Comparison of ENCODE assay signal across 14 cellular contexts in the genomic region with DNA sequence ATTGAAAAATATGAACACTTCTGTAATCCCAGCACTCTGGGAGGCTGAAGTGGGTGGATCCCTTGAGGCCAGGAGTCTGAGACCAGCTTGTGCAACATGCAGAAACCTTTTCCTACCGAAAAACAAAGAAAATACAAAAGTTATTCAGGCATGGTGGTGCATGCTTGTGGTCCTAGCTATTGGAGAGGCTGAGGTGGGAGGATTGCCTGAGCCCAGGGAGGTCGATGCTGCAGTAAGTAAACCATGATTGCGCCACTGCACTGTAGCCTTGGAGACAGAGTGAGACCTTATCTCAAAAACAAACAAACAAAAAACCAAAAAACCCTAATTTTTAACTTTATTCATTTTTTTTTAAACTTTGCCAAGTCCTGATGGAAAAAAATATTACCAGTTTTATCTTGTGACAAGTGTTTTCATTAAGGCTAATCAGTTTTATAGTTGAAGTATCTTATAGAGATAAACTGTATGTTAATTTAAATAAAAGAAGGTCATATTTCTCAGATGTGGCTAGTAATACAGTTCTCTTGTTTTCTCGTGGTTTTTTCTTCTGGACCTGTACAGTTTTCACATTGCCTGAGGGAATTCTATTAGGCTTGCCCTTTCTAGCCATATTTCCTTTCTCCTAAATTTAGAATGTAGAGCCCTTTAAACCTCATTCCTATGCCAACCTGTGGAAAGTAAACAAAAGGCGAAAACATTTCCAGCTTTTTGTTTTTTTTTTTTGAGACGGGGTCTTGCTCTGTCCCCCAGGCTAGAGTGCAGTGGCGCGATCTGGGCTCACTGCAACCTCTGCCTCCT. TPM values are rescaled to one million over a fixed set of nuclear protein-coding genes. Genes with fewer than 3 reads are reported as not detected.
DNase-seq lines count a peak whose midpoint lies in the region; ATAC-seq, FAIRE-seq and TF ChIP-seq lines count a peak whose summit lies in the region.
"Had no signal": no experiment of that assay in that cellular context is flagged by ENCODE, and none has a peak within 500 bp of the region (broad histone marks: within the 10 kb centered on the region; RNA-seq: fewer than 3 reads in every experiment).

No MANE protein-coding gene starts in this region.

- no peaks in the 10 kb centered on the region for H3K9me3 Mint-ChIP-seq in activated CD8-positive, alpha-beta T cell treated with anti-CD3 and anti-CD28 coated beads for 36 hours

- no peaks in the 10 kb centered on the region for H3K36me3 ChIP-seq in SK-N-SH (replicated peaks in 1 of 2; ENCODE audit: control insufficient read depth in 1 of 2, insufficient read depth in 2 of 2, low read length in 1 of 2)
- H3K36me3 ChIP-seq in K562 (ENCODE audit: control insufficient read depth, insufficient read depth, low read length): no peaks in the 10 kb centered on the region
- H3K36me3 ChIP-seq in hepatocyte (replicated peaks; ENCODE audit: insufficient read depth, low read depth): no peaks in the 10 kb centered on the region
- H3K36me3 ChIP-seq in upper lobe of right lung: no peaks in the 10 kb centered on the region

- H3K4me3 ChIP-seq in SK-N-SH (ENCODE audit: low read depth in 2 of 2, low read length in 1 of 2) (no peak overlapping the region), K562 (no peak overlapping the region), hepatocyte (no peak overlapping the region), upper lobe of right lung (no peak overlapping the region)
- H3K4me3 ChIP-seq: mucosa of descending colon had no signal

- no TSS peak for BruUV-seq in K562 (replicated peaks; lab: Mats Ljungman, UMichigan)

- TF ChIP-seq CTCF in SK-N-SH (IDR thresholded peaks at IDR 0.05) (no peak), K562 (IDR thresholded peaks at IDR 0.05 in 2 of 3, conservative IDR thresholded peaks at IDR 0.05 in 1 of 3; ENCODE audit: insufficient read depth in 2 of 3, low read depth in 1 of 3, low read length in 3 of 3) (no peak), hepatocyte (IDR thresholded peaks at IDR 0.05; ENCODE audit: poor library complexity) (no peak), upper lobe of right lung (IDR thresholded peaks at IDR 0.05) (no peak)
- no peak for TF ChIP-seq CTCF in activated CD8-positive, alpha-beta T cell treated with anti-CD3 and anti-CD28 coated beads for 36 hours (IDR thresholded peaks at IDR 0.05)

- TF ChIP-seq RAD21 in SK-N-SH (IDR thresholded peaks at IDR 0.05; ENCODE audit: low read length) (no peak), K562 (CRISPR knock-in tag; conservative IDR thresholded peaks at IDR 0.05 in 1 of 2, IDR thresholded peaks at IDR 0.05 in 1 of 2) (no peak)

- H3K4me3 Mint-ChIP-seq in activated CD8-positive, alpha-beta T cell treated with anti-CD3 and anti-CD28 coated beads for 36 hours: no peak overlapping the region
- H3K4me3 Mint-ChIP-seq: activated T-cell treated with anti-CD3 and anti-CD28 coated beads, Interleukin-2, amount 50 U/mL, for 4 hours had no signal

- H3K27me3 ChIP-seq in SK-N-SH (ENCODE audit: insufficient read depth): no peaks in the 10 kb centered on the region
- H3K27me3 ChIP-seq in K562 (ENCODE audit: control insufficient read depth in 2 of 2, insufficient read depth in 2 of 2, low read length in 2 of 2): no peaks in the 10 kb centered on the region
- no peaks in the 10 kb centered on the region for H3K27me3 ChIP-seq in hepatocyte
- no peaks in the 10 kb centered on the region for H3K27me3 ChIP-seq in upper lobe of right lung

- H3K9me1 ChIP-seq in K562 (ENCODE audit: control insufficient read depth, insufficient read depth, low read length): no peaks in the 10 kb centered on the region

- H3K4me1 ChIP-seq in SK-N-SH (ENCODE audit: control insufficient read depth in 1 of 2, insufficient read depth in 2 of 2, low read depth in 1 of 2, low read length in 1 of 2) (peaks cover 6 to 38% of the 10 kb centered on the region in 2 experiments; a peak in 2 of 4 replicates), K562 (replicated peaks in 1 of 2; ENCODE audit: control insufficient read depth in 2 of 2, insufficient read depth in 2 of 2, low read length in 2 of 2) (peaks cover 0 to 10% of the 10 kb centered on the region in 2 experiments; a peak in 3 of 5 replicates), hepatocyte (ENCODE audit: insufficient read depth) (peaks cover 16% of the 10 kb centered on the region), upper lobe of right lung (peaks cover 46% of the 10 kb centered on the region)

- no peak for TF ChIP-seq POLR2A in K562 (conservative IDR thresholded peaks at IDR 0.05)

- peak overlapping the region in 1 of 2 experiments; percentile 26; a peak in 1 of 4 replicates for H3K27ac ChIP-seq in SK-N-SH (ENCODE audit: low read depth in 2 of 2, low read length in 1 of 2)
- 0 out of 3 replicates have a peak overlapping the region, but pooled peaks have one; percentile 11 for H3K27ac ChIP-seq in K562 (ENCODE audit: extremely low read depth, low read depth, low read length)
- no peak overlapping the region for H3K27ac ChIP-seq in hepatocyte
- no peak overlapping the region for H3K27ac ChIP-seq in upper lobe of right lung

- no peak for TF ChIP-seq EP300 in SK-N-SH (IDR thresholded peaks at IDR 0.05; ENCODE audit: borderline replicate concordance in 1 of 2, low read depth in 1 of 2, low read length in 1 of 2)
- TF ChIP-seq EP300 in K562 (IDR thresholded peaks at IDR 0.05; ENCODE audit: low read length): no peak

- peaks cover 11% of the 10 kb centered on the region for H3F3A ChIP-seq in SK-N-SH (replicated peaks; ENCODE audit: insufficient read depth)

- ATAC-seq in SK-N-SH treated with all-trans-retinoic acid at 6 μM for 48 hours (peak; percentile 36; the same call in 1 of the 3 replicates), K562 (peak; percentile 76), upper lobe of right lung (peak; percentile 49), GM18498 (IDR thresholded peaks at IDR 0.05; ENCODE audit: unreplicated experiment) (no peak)
- no peak for ATAC-seq in activated CD8-positive, alpha-beta T cell treated with anti-CD3 and anti-CD28 coated beads for 36 hours
- ATAC-seq: activated T-cell treated with anti-CD3 and anti-CD28 coated beads, Interleukin-2, amount 50 U/mL, for 4 hours; mucosa of descending colon had no signal

- H3K79me2 ChIP-seq in SK-N-SH (ENCODE audit: insufficient read depth) (peaks cover 100% of the 10 kb centered on the region), K562 (ENCODE audit: control insufficient read depth, insufficient read depth, low read length) (peaks cover 86% of the 10 kb centered on the region), hepatocyte (peaks cover 100% of the 10 kb centered on the region)

- DNase-seq in SK-N-SH: no peak
- DNase-seq in K562 (ENCODE audit: extremely low read depth in 1 of 4, low spot score in 3 of 4): peak in 1 of 4 experiments; percentile 31
- DNase-seq in hepatocyte (ENCODE audit: low spot score): peak; percentile 21
- peak; percentile 46 for DNase-seq in upper lobe of right lung
- no peak for DNase-seq in activated CD8-positive, alpha-beta T cell treated with anti-CD3 and anti-CD28 coated beads for 36 hours
- DNase-seq in HEK293T (ENCODE audit: extremely low spot score): no peak
- DNase-seq: activated T-cell treated with anti-CD3 and anti-CD28 coated beads, Interleukin-2, amount 50 U/mL, for 4 hours; mucosa of descending colon; NCI-H1930; stimulated activated CD4-positive, alpha-beta T cell treated with anti-CD3 and anti-CD28 coated beads, Interleukin-2, amount 100 ng/mL, for 48 hours had no signal

- H4K20me1 ChIP-seq in SK-N-SH (ENCODE audit: insufficient read depth) (peaks cover 94% of the 10 kb centered on the region), K562 (replicated peaks; ENCODE audit: control insufficient read depth, insufficient read depth, low read length) (no peaks in the 10 kb centered on the region; the same call in 1 of the 2 replicates), hepatocyte (ENCODE audit: insufficient read depth, poor library complexity, severe bottlenecking) (peaks cover 99% of the 10 kb centered on the region)

- no peak overlapping the region for H3K27ac Mint-ChIP-seq in activated CD8-positive, alpha-beta T cell treated with anti-CD3 and anti-CD28 coated beads for 36 hours

- H3K9ac ChIP-seq in SK-N-SH (no peak overlapping the region), K562 (ENCODE audit: insufficient read depth in 1 of 2, low read depth in 2 of 2, low read length in 2 of 2) (no peak overlapping the region)

- no peak overlapping the region for H3K4me2 ChIP-seq in SK-N-SH
- no peak overlapping the region; the same call in 1 of the 2 replicates for H3K4me2 ChIP-seq in K562 (ENCODE audit: insufficient read depth, low read length)
- H3K4me2 ChIP-seq in hepatocyte: no peak overlapping the region

- no peaks in the 10 kb centered on the region for H3K27me3 Mint-ChIP-seq in activated CD8-positive, alpha-beta T cell treated with anti-CD3 and anti-CD28 coated beads for 36 hours

- CTCF ChIA-PET in SK-N-SH (lab: Yijun Ruan, JAX): interaction anchor here (1.2 kb wide), 1 partner anchor 13 kb away, joined by 3 read pairs; no protein-coding TSS in a partner anchor
- CTCF ChIA-PET in K562 (lab: Yijun Ruan, JAX; ENCODE audit: low intra/inter-chr PET ratio): no interaction called here
- CTCF ChIA-PET in activated CD8-positive, alpha-beta T cell treated with anti-CD3 and anti-CD28 coated beads for 36 hours (lab: Charles Lee): interaction anchor here (1.3 to 1.8 kb wide), 2 partner anchors 8 to 52 kb away, joined by 4 read pairs; no protein-coding TSS in a partner anchor
- CTCF ChIA-PET in HEK293T (lab: Yijun Ruan, JAX): no interaction called here

- FAIRE-seq in K562 (lab: Jason Lieb, UNC): peak; percentile 77
- FAIRE-seq: endothelial cell of umbilical vein, urothelium cell line had no signal

- in situ Hi-C loops in K562 (cut with MboI): no loop called here

- 74% methylated on average over 8 of the region's 8 CpGs for WGBS in SK-N-SH (ENCODE audit: low lambda C conversion rate)
- 47% methylated on average over 6 of the region's 8 CpGs for WGBS in K562 (ENCODE audit: insufficient coverage, low coverage, missing lambda C conversion rate)
- 72% methylated on average over 8 of the region's 8 CpGs for WGBS in hepatocyte (ENCODE audit: low lambda C conversion rate, missing lambda C conversion rate)

- no peaks in the 10 kb centered on the region for H3K9me2 ChIP-seq in SK-N-SH
- H3K9me2 ChIP-seq in hepatocyte (replicated peaks; ENCODE audit: insufficient read depth): no peaks in the 10 kb centered on the region

- H2AFZ ChIP-seq in SK-N-SH (ENCODE audit: low read depth) (no peak overlapping the region), K562 (ENCODE audit: low read depth, low read length) (no peak overlapping the region), hepatocyte (no peak overlapping the region)

- no peaks in the 10 kb centered on the region for H3K36me3 Mint-ChIP-seq in activated CD8-positive, alpha-beta T cell treated with anti-CD3 and anti-CD28 coated beads for 36 hours (ENCODE audit: low read depth)

- POLR2A ChIA-PET in SK-N-SH (lab: Yijun Ruan, JAX): no interaction called here
- POLR2A ChIA-PET in K562 (lab: Yijun Ruan, JAX): interaction anchor here (1.0 kb wide), 1 partner anchor 90 kb away, joined by 4 read pairs; no protein-coding TSS in a partner anchor
- POLR2A ChIA-PET in activated CD8-positive, alpha-beta T cell treated with anti-CD3 and anti-CD28 coated beads for 36 hours (lab: Charles Lee): no interaction called here
- POLR2A ChIA-PET in HEK293T (lab: Yijun Ruan, JAX): no interaction called here

- H3K4me1 Mint-ChIP-seq in activated CD8-positive, alpha-beta T cell treated with anti-CD3 and anti-CD28 coated beads for 36 hours (ENCODE audit: low read depth): peaks cover 41% of the 10 kb centered on the region

- intact Hi-C loops in K562 (cut with micrococcal nuclease) (no loop called here), upper lobe of right lung (cut with DNase I) (no loop called here)
- intact Hi-C loops in activated CD8-positive, alpha-beta T cell treated with anti-CD3 and anti-CD28 coated beads for 36 hours (cut with micrococcal nuclease): no loop called here

- H3K9me3 ChIP-seq in SK-N-SH (no peaks in the 10 kb centered on the region), K562 (replicated peaks; ENCODE audit: control insufficient read depth, insufficient read depth, low read depth, low read length) (no peaks in the 10 kb centered on the region), hepatocyte (ENCODE audit: low read depth) (no peaks in the 10 kb centered on the region), upper lobe of right lung (no peaks in the 10 kb centered on the region)
- H3K9me3 ChIP-seq: mucosa of descending colon had no signal

RNA-seq across cellular contexts. Expression of a gene that starts 9.4 kb away (rescaled TPM):
- polyA plus RNA-seq in SK-N-SH (2012; rRNA removed): 5.2 and 7.0 TPM in 2 replicates
- polyA plus RNA-seq in SK-N-SH (2012; cell fraction: cytosol; rRNA removed): 6.8 TPM in 2 replicates
- polyA plus RNA-seq in SK-N-SH (2012; cell fraction: nucleus; rRNA removed): 8.2 and 13.7 TPM in 2 replicates
- total RNA-seq in K562 (2011; cell fraction: chromatin; rRNA removed; ENCODE audit: low replicate concordance): 19.4 and 40.7 TPM in 2 replicates
- total RNA-seq in K562 (2011; cell fraction: nucleolus; rRNA removed): 12.6 and 15.3 TPM in 2 replicates
- 12.2 and 14.0 TPM in 2 replicates for total RNA-seq in K562 (2011; cell fraction: nucleoplasm; rRNA removed)
- 7.5 and 10.1 TPM in 2 replicates for total RNA-seq in K562 (2014; rRNA removed)
- 12.3 and 14.0 TPM in 2 replicates for total RNA-seq in K562 (2014; rRNA removed; fragmentation: Illumina TruSeq; extraction: Trizol)
- total RNA-seq in K562 (2015; rRNA removed; fragmentation: Illumina TruSeq; extraction: Trizol): 13.4 and 14.1 TPM in 2 replicates
- 16.7 and 19.6 TPM in 2 replicates for total RNA-seq in K562 (2021)
- 8.1 and 9.2 TPM in 2 replicates for polyA plus RNA-seq in K562 (2011; rRNA removed)
- polyA plus RNA-seq in K562 (2011; cell fraction: cytosol; rRNA removed): 4.0 and 5.5 TPM in 2 replicates
- polyA plus RNA-seq in K562 (2011; cell fraction: nucleus; rRNA removed): 16.5 and 17.0 TPM in 2 replicates
- polyA plus RNA-seq in K562 (2012): 5.2 and 5.8 TPM in 2 replicates
- polyA plus RNA-seq in K562 (2014; fragmentation: Illumina TruSeq; extraction: Trizol): 6.4 and 7.1 TPM in 2 replicates
- polyA plus RNA-seq in K562 (2014; fragmentation: Nextera tagmentation; extraction: Ambion mirVana): 1 to 10 TPM; 2.3 to 4.4 TPM
- 4.7 and 5.3 TPM in 2 replicates for polyA plus RNA-seq in K562 (2014; rRNA removed)
- 52.2 and 57.1 TPM in 2 replicates for polyA minus RNA-seq in K562 (2011; rRNA and poly(A)+ RNA removed)
- 16.1 and 23.9 TPM in 2 replicates for polyA minus RNA-seq in K562 (2011; cell fraction: cytosol; rRNA and poly(A)+ RNA removed)
- polyA minus RNA-seq in K562 (2011; cell fraction: nucleus; rRNA and poly(A)+ RNA removed): 10.6 and 18.5 TPM in 2 replicates
- 123 and 124 TPM in 2 replicates for total RNA-seq in hepatocyte
- polyA plus RNA-seq in hepatocyte: 25.0 and 26.9 TPM in 2 replicates
- total RNA-seq in upper lobe of right lung: 146 TPM
- total RNA-seq in activated CD8-positive, alpha-beta T cell treated with anti-CD3 and anti-CD28 coated beads for 36 hours: 10 to 100 TPM; 27.3 to 28.2 TPM

Comparison
In these comparisons a context has a peak if more than half of its experiments do, and no peak if none do; other contexts are left out.
1. ATAC-seq: peak in SK-N-SH treated with all-trans-retinoic acid at 6 μM for 48 hours (single experiment), K562 (single experiment) and upper lobe of right lung (single experiment); none in activated CD8-positive, alpha-beta T cell treated with anti-CD3 and anti-CD28 coated beads for 36 hours (single experiment) and GM18498 (single experiment).
2. DNase-seq: peak in hepatocyte (single experiment) and upper lobe of right lung (single experiment); none in SK-N-SH (single experiment), activated CD8-positive, alpha-beta T cell treated with anti-CD3 and anti-CD28 coated beads for 36 hours (single experiment) and HEK293T (single experiment).
3. CTCF ChIA-PET loops: an anchor here in SK-N-SH (1.2 kb wide) and activated CD8-positive, alpha-beta T cell treated with anti-CD3 and anti-CD28 coated beads for 36 hours (1.3 to 1.8 kb wide); none called in K562 and HEK293T.